Comparison of ENCODE assay signal across 8 cellular contexts in genomic region chr6:34425498-34426410, GRCh38. TPM values are rescaled to one million over a fixed set of nuclear protein-coding genes. Genes with fewer than 3 reads are reported as not detected.
A peak's percentile ranks its signal among the peaks of the same experiment; 100 is the strongest.
DNase-seq lines count a peak whose midpoint lies in the region; ATAC-seq, FAIRE-seq and TF ChIP-seq lines count a peak whose summit lies in the region.

TSS of gene RPS10 (minus strand) at chr6:34426069. CDS start at chr6:34425221, 848 bp downstream.

- POLR2A ChIA-PET in activated CD4-positive, alpha-beta T cell treated with anti-CD3 and anti-CD28 coated beads for 36 hours (lab: Charles Lee) = interaction anchor here (0.6 to 2.3 kb wide), 4 partner anchors 9 to 176 kb away, joined by 3 to 18 read pairs (median 4); partner anchors contain the start of gene SMIM29

- ATAC-seq in HG03439 (IDR thresholded peaks at IDR 0.05; ENCODE audit: unreplicated experiment) = peak; percentile 89
- peak; percentile 95 for ATAC-seq in activated CD4-positive, alpha-beta T cell treated with anti-CD3 and anti-CD28 coated beads for 36 hours

- H3K4me1 ChIP-seq in kidney (ENCODE audit: control insufficient read depth in 1 of 2, insufficient read depth in 1 of 2, low read depth in 1 of 2, low read length in 2 of 2) = no peaks in the 10 kb centered on the region

- H3K27ac Mint-ChIP-seq in activated CD4-positive, alpha-beta T cell treated with anti-CD3 and anti-CD28 coated beads for 36 hours = peak within 1 kb of the TSS; percentile 99
- peak within 1 kb of the TSS; percentile 97 for H3K27ac Mint-ChIP-seq in chondrocyte (ENCODE audit: unreplicated experiment)

- FAIRE-seq in kidney (lab: Jason Lieb, UNC) = no peak

- TF ChIP-seq POLR2A in GM19099 (IDR thresholded peaks at IDR 0.05; ENCODE audit: extremely low read depth, insufficient read length, low read depth) = peak; percentile 94

- peaks cover 35% of the 10 kb centered on the region for H3K4me1 Mint-ChIP-seq in activated CD4-positive, alpha-beta T cell treated with anti-CD3 and anti-CD28 coated beads for 36 hours
- peaks cover 22% of the 10 kb centered on the region for H3K4me1 Mint-ChIP-seq in chondrocyte (ENCODE audit: low read depth)

- TF ChIP-seq CTCF in chondrocyte (IDR thresholded peaks at IDR 0.05) (peak; percentile 14), kidney (IDR thresholded peaks at IDR 0.05; ENCODE audit: borderline replicate concordance, extremely low read depth, insufficient read depth) (no peak)

- DNase-seq in AG08396 (ENCODE audit: low spot score) (peak; percentile 99), NCI-H524 treated with DMSO at 0.1 percent for 48 hours (lab: John Stamatoyannopoulos, UW) (peak; percentile 49), chondrocyte (ENCODE audit: low spot score) (peak; percentile 96), kidney (peak; percentile 97)
- peak; percentile 95 for DNase-seq in activated CD4-positive, alpha-beta T cell treated with anti-CD3 and anti-CD28 coated beads for 36 hours
- peak; percentile 83 to 91 for DNase-seq in stimulated activated CD4-positive, alpha-beta T cell treated with anti-CD3 and anti-CD28 coated beads, Interleukin-15, amount 100 ng/mL, for 1 hour (ENCODE audit: low read depth in 1 of 2, low spot score in 1 of 2)

- H3K27me3 Mint-ChIP-seq in activated CD4-positive, alpha-beta T cell treated with anti-CD3 and anti-CD28 coated beads for 36 hours = no peaks in the 10 kb centered on the region
- H3K27me3 Mint-ChIP-seq in chondrocyte (ENCODE audit: low read depth) = no peaks in the 10 kb centered on the region

- H3K9me3 ChIP-seq in kidney (ENCODE audit: control insufficient read depth in 1 of 2, low read length in 2 of 2) = no peaks in the 10 kb centered on the region

- H3K4me3 Mint-ChIP-seq in activated CD4-positive, alpha-beta T cell treated with anti-CD3 and anti-CD28 coated beads for 36 hours = peak within 1 kb of the TSS; percentile 97
- peak within 1 kb of the TSS; percentile 99 for H3K4me3 Mint-ChIP-seq in chondrocyte (ENCODE audit: unreplicated experiment)

- H3K9me3 Mint-ChIP-seq in activated CD4-positive, alpha-beta T cell treated with anti-CD3 and anti-CD28 coated beads for 36 hours (ENCODE audit: low read depth) = no peaks in the 10 kb centered on the region
- peaks cover 4% of the 10 kb centered on the region for H3K9me3 Mint-ChIP-seq in chondrocyte (ENCODE audit: low read depth)

- peak within 1 kb of the TSS; percentile 94 to 97 for H3K4me3 ChIP-seq in kidney (ENCODE audit: low read length in 2 of 2)

- CTCF ChIA-PET in activated CD4-positive, alpha-beta T cell treated with anti-CD3 and anti-CD28 coated beads for 36 hours (lab: Charles Lee) = interaction anchor here (0.5 to 1.7 kb wide), 6 partner anchors 11 to 322 kb away, joined by 3 to 9 read pairs (median 3); no protein-coding TSS in a partner anchor

- H3K9ac ChIP-seq in kidney (ENCODE audit: low read length in 2 of 2) = peak within 1 kb of the TSS; percentile 89 to 100

- peaks cover 44% of the 10 kb centered on the region for H3K36me3 Mint-ChIP-seq in activated CD4-positive, alpha-beta T cell treated with anti-CD3 and anti-CD28 coated beads for 36 hours (ENCODE audit: low read depth)
- peaks cover 18% of the 10 kb centered on the region for H3K36me3 Mint-ChIP-seq in chondrocyte (ENCODE audit: low read depth)

- H3K27ac ChIP-seq in kidney (ENCODE audit: low read depth in 2 of 2, low read length in 2 of 2) = peak within 1 kb of the TSS; percentile 71 to 80

- H3K36me3 ChIP-seq in kidney (ENCODE audit: control insufficient read depth in 1 of 2, insufficient read depth in 2 of 2, low read length in 2 of 2) = peaks cover 21 to 37% of the 10 kb centered on the region in 2 donors

- intact Hi-C loops in activated CD4-positive, alpha-beta T cell treated with anti-CD3 and anti-CD28 coated beads for 36 hours (cut with DNase I, micrococcal nuclease) = loop anchor here (1.0 to 5.0 kb wide), 13 partner anchors 33 to 834 kb away; partner anchors contain the start of genes NUDT3 (in 2 of the 2), SMIM29 (in 2 of the 2), ANKS1A (in 1 of the 2) and HMGA1 (in 1 of the 2)
- intact Hi-C loops in kidney (cut with DNase I) = no loop called here

RNA-seq across cellular contexts. Expression of gene RPS10, which starts in this region (rescaled TPM):
- total RNA-seq in activated CD4-positive, alpha-beta T cell treated with anti-CD3 and anti-CD28 coated beads for 36 hours = 1,000 to 10,000 TPM; 2,447 to 2,541 TPM
- 751 to 941 TPM (median 771 TPM) in 3 replicates for total RNA-seq in chondrocyte
- total RNA-seq in kidney = 1,138 TPM
- polyA plus RNA-seq in kidney (ENCODE audit: insufficient read depth, low read depth, low replicate concordance) = 2,105 TPM

Comparison
In these comparisons a context has a peak if more than half of its experiments do, and no peak if none do; other contexts are left out.
1. Peak in every context shown above with its lines: DNase-seq, ATAC-seq, H3K4me3 ChIP-seq and H3K27ac ChIP-seq.
2. DNase-seq: peak in every context shown above with its lines; median percentile 99 in AG08396; 97 in kidney; 96 in chondrocyte; 95 in activated CD4-positive, alpha-beta T cell treated with anti-CD3 and anti-CD28 coated beads for 36 hours; 87 in stimulated activated CD4-positive, alpha-beta T cell treated with anti-CD3 and anti-CD28 coated beads, Interleukin-15, amount 100 ng/mL, for 1 hour; 49 in NCI-H524 treated with DMSO at 0.1 percent for 48 hours.